1 cellular context compared by ENCODE assay signal in the genomic region with DNA sequence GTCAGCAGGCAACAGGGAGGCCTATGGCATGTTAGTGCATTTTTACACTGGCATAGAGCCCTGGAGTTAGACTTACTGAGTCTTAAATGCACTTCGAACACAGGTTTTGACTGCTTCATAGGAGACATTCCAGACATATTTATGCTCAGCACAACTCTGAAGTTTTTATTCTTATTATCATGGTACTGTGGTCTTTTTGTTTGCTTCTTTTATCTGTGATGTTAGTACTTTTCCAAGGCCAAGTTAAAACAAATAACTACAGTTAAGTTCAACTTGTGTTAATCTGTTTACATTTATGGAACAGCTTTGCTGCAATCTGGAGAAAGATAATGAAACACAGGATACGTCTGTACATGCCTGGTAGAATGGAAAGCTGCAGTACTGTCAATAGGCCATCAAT.
TF ChIP-seq lines count a peak whose summit lies in the region.

No MANE protein-coding gene starts in this region.

TF ChIP-seq in HepG2, 621 proteins besides CTCF, POLR2A, EP300 and RAD21 (continued from another document and continues in another):
- TF ChIP-seq POLR2G (IDR thresholded peaks at IDR 0.05; ENCODE audit: low read depth, low read length) (no peak), NRL (CRISPR knock-in tag; IDR thresholded peaks at IDR 0.05; ENCODE audit: borderline replicate concordance) (no peak), ZNF484 (CRISPR knock-in tag; IDR thresholded peaks at IDR 0.05; ENCODE audit: borderline replicate concordance, low read depth) (no peak), ZNF772 (CRISPR knock-in tag; IDR thresholded peaks at IDR 0.05) (no peak), BRCA1 (CRISPR knock-in tag; IDR thresholded peaks at IDR 0.05) (no peak), FOXK1 (CRISPR knock-in tag; IDR thresholded peaks at IDR 0.05; ENCODE audit: borderline replicate concordance, low read depth) (no peak), HCFC1 (IDR thresholded peaks at IDR 0.05; ENCODE audit: low read depth, low read length) (no peak), STAT6 (CRISPR knock-in tag; IDR thresholded peaks at IDR 0.05; ENCODE audit: borderline replicate concordance) (no peak), ZFP36L1 (CRISPR knock-in tag; IDR thresholded peaks at IDR 0.05) (no peak), DRAP1 (CRISPR knock-in tag; IDR thresholded peaks at IDR 0.05) (no peak), JUNB (CRISPR knock-in tag; IDR thresholded peaks at IDR 0.05; ENCODE audit: borderline replicate concordance) (no peak), TMF1 (CRISPR knock-in tag; IDR thresholded peaks at IDR 0.05; ENCODE audit: low read depth) (no peak), SMYD3 (CRISPR knock-in tag; IDR thresholded peaks at IDR 0.05) (no peak), ZFYVE20 (CRISPR knock-in tag; IDR thresholded peaks at IDR 0.05; ENCODE audit: borderline replicate concordance, low read depth) (no peak), ZNF558 (CRISPR knock-in tag; IDR thresholded peaks at IDR 0.05; ENCODE audit: borderline replicate concordance) (no peak), ZFP90 (CRISPR knock-in tag; IDR thresholded peaks at IDR 0.05; ENCODE audit: borderline replicate concordance) (no peak), ELK4 (CRISPR knock-in tag; IDR thresholded peaks at IDR 0.05; ENCODE audit: borderline replicate concordance) (no peak), SMC3 (IDR thresholded peaks at IDR 0.05; ENCODE audit: low read length) (no peak), ZNF75D (CRISPR knock-in tag; IDR thresholded peaks at IDR 0.05; ENCODE audit: borderline replicate concordance) (no peak), HNF1A (IDR thresholded peaks at IDR 0.05; ENCODE audit: low read depth) (no peak), HNF1A (CRISPR knock-in tag; IDR thresholded peaks at IDR 0.05; ENCODE audit: borderline replicate concordance) (0 out of 2 replicates have a peak, but pooled peaks have one; percentile 33), ZNF282 (IDR thresholded peaks at IDR 0.05; ENCODE audit: partially characterized antibody) (no peak), GLI4 (CRISPR knock-in tag; IDR thresholded peaks at IDR 0.05; ENCODE audit: borderline replicate concordance) (no peak), BRD4 (CRISPR knock-in tag; IDR thresholded peaks at IDR 0.05) (no peak), UBTF (CRISPR knock-in tag; IDR thresholded peaks at IDR 0.05) (no peak), ATF3 (CRISPR knock-in tag; IDR thresholded peaks at IDR 0.05) (no peak), MBNL3 (CRISPR knock-in tag; conservative IDR thresholded peaks at IDR 0.05) (no peak), IKZF4 (CRISPR knock-in tag; IDR thresholded peaks at IDR 0.05; ENCODE audit: borderline replicate concordance, low read depth, not compliant biosample characterization) (no peak), HMG20A (CRISPR knock-in tag; IDR thresholded peaks at IDR 0.05; ENCODE audit: borderline replicate concordance) (peak; percentile 56; the same call in 1 of the 2 replicates), MED8 (CRISPR knock-in tag; IDR thresholded peaks at IDR 0.05; ENCODE audit: insufficient replicate concordance) (no peak), ZNF296 (CRISPR knock-in tag; conservative IDR thresholded peaks at IDR 0.05) (no peak), CC2D1A (CRISPR knock-in tag; IDR thresholded peaks at IDR 0.05) (no peak), PATZ1 (CRISPR knock-in tag; IDR thresholded peaks at IDR 0.05) (no peak), ZSCAN9 (CRISPR knock-in tag; IDR thresholded peaks at IDR 0.05; ENCODE audit: borderline replicate concordance) (0 out of 2 replicates have a peak, but pooled peaks have one; percentile 45)
- TF ChIP-seq, protein P1, sequence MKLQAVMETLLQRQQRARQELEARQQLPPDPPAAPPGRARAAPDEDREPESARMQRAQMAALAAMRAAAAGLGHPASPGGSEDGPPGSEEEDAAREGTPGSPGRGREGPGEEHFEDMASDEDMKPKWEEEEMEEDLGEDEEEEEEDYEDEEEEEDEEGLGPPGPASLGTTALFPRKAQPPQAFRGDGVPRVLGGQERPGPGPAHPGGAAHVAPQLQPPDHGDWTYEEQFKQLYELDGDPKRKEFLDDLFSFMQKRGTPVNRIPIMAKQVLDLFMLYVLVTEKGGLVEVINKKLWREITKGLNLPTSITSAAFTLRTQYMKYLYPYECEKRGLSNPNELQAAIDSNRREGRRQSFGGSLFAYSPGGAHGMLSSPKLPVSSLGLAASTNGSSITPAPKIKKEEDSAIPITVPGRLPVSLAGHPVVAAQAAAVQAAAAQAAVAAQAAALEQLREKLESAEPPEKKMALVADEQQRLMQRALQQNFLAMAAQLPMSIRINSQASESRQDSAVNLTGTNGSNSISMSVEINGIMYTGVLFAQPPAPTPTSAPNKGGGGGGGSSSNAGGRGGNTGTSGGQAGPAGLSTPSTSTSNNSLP (IDR thresholded peaks at IDR 0.05; ENCODE audit: low read depth, low read length), result peak; percentile 58
- TF ChIP-seq, protein P2, sequence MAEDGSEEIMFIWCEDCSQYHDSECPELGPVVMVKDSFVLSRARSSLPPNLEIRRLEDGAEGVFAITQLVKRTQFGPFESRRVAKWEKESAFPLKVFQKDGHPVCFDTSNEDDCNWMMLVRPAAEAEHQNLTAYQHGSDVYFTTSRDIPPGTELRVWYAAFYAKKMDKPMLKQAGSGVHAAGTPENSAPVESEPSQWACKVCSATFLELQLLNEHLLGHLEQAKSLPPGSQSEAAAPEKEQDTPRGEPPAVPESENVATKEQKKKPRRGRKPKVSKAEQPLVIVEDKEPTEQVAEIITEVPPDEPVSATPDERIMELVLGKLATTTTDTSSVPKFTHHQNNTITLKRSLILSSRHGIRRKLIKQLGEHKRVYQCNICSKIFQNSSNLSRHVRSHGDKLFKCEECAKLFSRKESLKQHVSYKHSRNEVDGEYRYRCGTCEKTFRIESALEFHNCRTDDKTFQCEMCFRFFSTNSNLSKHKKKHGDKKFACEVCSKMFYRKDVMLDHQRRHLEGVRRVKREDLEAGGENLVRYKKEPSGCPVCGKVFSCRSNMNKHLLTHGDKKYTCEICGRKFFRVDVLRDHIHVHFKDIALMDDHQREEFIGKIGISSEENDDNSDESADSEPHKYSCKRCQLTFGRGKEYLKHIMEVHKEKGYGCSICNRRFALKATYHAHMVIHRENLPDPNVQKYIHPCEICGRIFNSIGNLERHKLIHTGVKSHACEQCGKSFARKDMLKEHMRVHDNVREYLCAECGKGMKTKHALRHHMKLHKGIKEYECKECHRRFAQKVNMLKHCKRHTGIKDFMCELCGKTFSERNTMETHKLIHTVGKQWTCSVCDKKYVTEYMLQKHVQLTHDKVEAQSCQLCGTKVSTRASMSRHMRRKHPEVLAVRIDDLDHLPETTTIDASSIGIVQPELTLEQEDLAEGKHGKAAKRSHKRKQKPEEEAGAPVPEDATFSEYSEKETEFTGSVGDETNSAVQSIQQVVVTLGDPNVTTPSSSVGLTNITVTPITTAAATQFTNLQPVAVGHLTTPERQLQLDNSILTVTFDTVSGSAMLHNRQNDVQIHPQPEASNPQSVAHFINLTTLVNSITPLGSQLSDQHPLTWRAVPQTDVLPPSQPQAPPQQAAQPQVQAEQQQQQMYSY (CRISPR knock-in tag; IDR thresholded peaks at IDR 0.05), result no peak
- TF ChIP-seq, protein P3, sequence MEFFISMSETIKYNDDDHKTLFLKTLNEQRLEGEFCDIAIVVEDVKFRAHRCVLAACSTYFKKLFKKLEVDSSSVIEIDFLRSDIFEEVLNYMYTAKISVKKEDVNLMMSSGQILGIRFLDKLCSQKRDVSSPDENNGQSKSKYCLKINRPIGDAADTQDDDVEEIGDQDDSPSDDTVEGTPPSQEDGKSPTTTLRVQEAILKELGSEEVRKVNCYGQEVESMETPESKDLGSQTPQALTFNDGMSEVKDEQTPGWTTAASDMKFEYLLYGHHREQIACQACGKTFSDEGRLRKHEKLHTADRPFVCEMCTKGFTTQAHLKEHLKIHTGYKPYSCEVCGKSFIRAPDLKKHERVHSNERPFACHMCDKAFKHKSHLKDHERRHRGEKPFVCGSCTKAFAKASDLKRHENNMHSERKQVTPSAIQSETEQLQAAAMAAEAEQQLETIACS (CRISPR knock-in tag; IDR thresholded peaks at IDR 0.05), result no peak
